In genomic region chr19:38899447-38900219, GRCh38 we compare ENCODE assay signal across 8 cellular contexts. TPM values are rescaled to one million over a fixed set of nuclear protein-coding genes. Genes with fewer than 3 reads are reported as not detected.
DNase-seq lines count a peak whose midpoint lies in the region; ATAC-seq and TF ChIP-seq lines count a peak whose summit lies in the region.

TSS of gene NFKBIB (plus strand) at chr19:38899969. CDS start at chr19:38900033, 64 bp downstream.
TSS of gene SIRT2 (minus strand) at chr19:38899618. CDS start at chr19:38899521, 97 bp downstream.

- DNase-seq in GM10248 (ENCODE audit: extremely low spot score): peak; percentile 99
- DNase-seq in NCI-H1105 (lab: John Stamatoyannopoulos, UW): peak; percentile 100
- peak; percentile 99 for DNase-seq in SKM-1 treated with dmso at 0.1 percent for 144 hours (lab: John Stamatoyannopoulos, UW; ENCODE audit: unreplicated experiment)
- DNase-seq in glomerular visceral epithelial cell (ENCODE audit: extremely low spot score): peak; percentile 99
- DNase-seq in omental fat pad (ENCODE audit: low spot score): peak; percentile 97
- DNase-seq in testis: peak; percentile 100

- peak within 1 kb of the TSS; percentile 96 for H3K27ac Mint-ChIP-seq in activated naive CD8-positive, alpha-beta T cell

- H3K4me1 Mint-ChIP-seq in activated naive CD8-positive, alpha-beta T cell (ENCODE audit: low read depth): peaks cover 44% of the 10 kb centered on the region

- H3K27me3 Mint-ChIP-seq in activated naive CD8-positive, alpha-beta T cell: no peaks in the 10 kb centered on the region

- TF ChIP-seq CTCF in GM10248 (IDR thresholded peaks at IDR 0.05; ENCODE audit: control extremely low read depth, extremely low read depth, low read depth, missing control alignments) (no peak), omental fat pad (IDR thresholded peaks at IDR 0.05) (no peak), testis (IDR thresholded peaks at IDR 0.05) (no peak)

- no peaks in the 10 kb centered on the region for H3K9me3 Mint-ChIP-seq in activated naive CD8-positive, alpha-beta T cell (ENCODE audit: low read depth)

- POLR2A ChIA-PET in GM10248 (lab: Yijun Ruan, JAX): interaction anchor here (0.7 to 1.0 kb wide), 3 partner anchors 20 to 68 kb away, joined by 3 read pairs; partner anchors contain the start of gene ECH1

- H3K4me3 ChIP-seq in testis: peak within 1 kb of the TSS; percentile 74 to 84

- ATAC-seq in HG02623 (IDR thresholded peaks at IDR 0.05; ENCODE audit: unreplicated experiment): peak; percentile 93
- ATAC-seq in omental fat pad (ENCODE audit: low FRiP score): peak; percentile 98

- CTCF ChIA-PET in GM10248 (lab: Yijun Ruan, JAX): interaction anchor here (1.0 to 2.2 kb wide), 9 partner anchors 8 to 496 kb away, joined by 3 to 18 read pairs (median 4); partner anchors contain the start of genes FAM98C, MRPS12 and SARS2

- H3K36me3 ChIP-seq in testis (ENCODE audit: low read depth, missing control alignments): no peaks in the 10 kb centered on the region

- peak; percentile 36 for TF ChIP-seq POLR2A in testis (IDR thresholded peaks at IDR 0.05)

- no peaks in the 10 kb centered on the region for H3K27me3 ChIP-seq in testis

- peak within 1 kb of the TSS; percentile 99 for H3K4me3 Mint-ChIP-seq in activated naive CD8-positive, alpha-beta T cell

- no peaks in the 10 kb centered on the region for H3K9me3 ChIP-seq in testis

- H3K36me3 Mint-ChIP-seq in activated naive CD8-positive, alpha-beta T cell: peaks cover 5% of the 10 kb centered on the region

- H3K27ac ChIP-seq in testis: peak within 1 kb of the TSS; percentile 73 to 88

- H3K4me1 ChIP-seq in testis: peaks cover 17% of the 10 kb centered on the region

- WGBS in testis, 2 donors: 1% methylated on average over 43 to 63 of the region's 65 CpGs

- intact Hi-C loops in testis (cut with DNase I; ENCODE audit: low total_unique reads): no loop called here

RNA-seq across cellular contexts. Expression of gene NFKBIB, which starts in this region (rescaled TPM):
- total RNA-seq in omental fat pad (10 to 100 TPM; 19.6 to 30.9 (median 22.7) TPM), testis (100 to 1,000 TPM in 1 of 2 donors, 10 to 100 TPM in 1; 70.1 to 100 TPM)
- polyA plus RNA-seq in testis (ENCODE audit: insufficient read depth, low read depth, low replicate concordance): 88.0 TPM

RNA-seq across cellular contexts. Expression of gene SIRT2, which starts in this region (rescaled TPM):
- total RNA-seq in omental fat pad (100 to 1,000 TPM in 1 of 4 donors, 10 to 100 TPM in 3; 59.6 to 115 (median 74.5) TPM), testis (100 to 1,000 TPM in 1 of 2 donors, 10 to 100 TPM in 1; 95.3 to 107 TPM)
- polyA plus RNA-seq in testis (ENCODE audit: insufficient read depth, low read depth, low replicate concordance): 89.1 TPM

Comparison
In these comparisons a context has a peak if more than half of its experiments do, and no peak if none do; other contexts are left out.
1. Peak in every context shown above with its lines: DNase-seq, ATAC-seq, H3K4me3 ChIP-seq and H3K27ac ChIP-seq.